In genomic region chr22:45987462-45987861, GRCh38 we compare ENCODE assay signal across 31 cellular contexts. TPM values are rescaled to one million over a fixed set of nuclear protein-coding genes. Genes with fewer than 3 reads are reported as not detected.
"Had no signal": no experiment of that assay in that cellular context is flagged by ENCODE, and none has a peak within 500 bp of the region (broad histone marks: within the 10 kb centered on the region; RNA-seq: fewer than 3 reads in every experiment).

No MANE protein-coding gene starts in this region.

- FAIRE-seq: bronchial epithelial cell, endometrium, endothelial cell of umbilical vein had no signal

- H3K4me1 ChIP-seq: ascending aorta, esophagus squamous epithelium had no signal

- ATAC-seq: activated naive CD4-positive, alpha-beta T cell treated with anti-CD3 and anti-CD28 coated beads, Interleukin-2, amount 50 U/mL, for 72 hours; activated T-cell treated with anti-CD3 and anti-CD28 coated beads, Interleukin-2, amount 50 U/mL, for 72 hours; effector memory CD8-positive, alpha-beta T cell; heart left ventricle; T-helper 17 cell had no signal

- H3K4me3 ChIP-seq: ascending aorta, coronary artery, dorsolateral prefrontal cortex, esophagus squamous epithelium, heart left ventricle had no signal

- H3K27me3 ChIP-seq: ascending aorta, dorsolateral prefrontal cortex, heart left ventricle had no signal

- H3K36me3 ChIP-seq: ascending aorta, esophagus squamous epithelium, heart left ventricle had no signal

- DNase-seq: activated CD4-positive, alpha-beta memory T cell treated with anti-CD3 and anti-CD28 coated beads, Interleukin-2, amount 10 ng/mL, durations not matched to agents 7 days and 5 days; activated CD4-positive, alpha-beta T cell treated with anti-CD3 and anti-CD28 coated beads for 1 hour; activated CD4-positive, alpha-beta T cell treated with anti-CD3 and anti-CD28 coated beads for 4 hours; activated CD4-positive, alpha-beta T cell treated with anti-CD3 and anti-CD28 coated beads, Interleukin-2, amount 10 ng/mL, durations not matched to agents 7 days and 5 days; activated CD4-positive, alpha-beta T cell treated with anti-CD3 and anti-CD28 coated beads, Interleukin-2, amount 50 U/mL, for 4 hours; activated CD8-positive, alpha-beta memory T cell treated with anti-CD3 and anti-CD28 coated beads, Interleukin-2, amount 50 U/mL, for 48 hours; activated gamma-delta T cell; activated naive CD4-positive, alpha-beta T cell; activated naive CD4-positive, alpha-beta T cell treated with anti-CD3 and anti-CD28 coated beads, Interleukin-2, amount 10 ng/mL, durations not matched to agents 7 days and 5 days; activated naive CD8-positive, alpha-beta T cell treated with anti-CD3 and anti-CD28 coated beads, Interleukin-2, amount 10 ng/mL, durations not matched to agents 7 days and 5 days; activated T-cell treated with anti-CD3 and anti-CD28 coated beads for 4 hours; activated T-cell treated with anti-CD3 and anti-CD28 coated beads, Interleukin-2, amount 50 U/mL, for 24 hours; activated T-cell treated with anti-CD3 and anti-CD28 coated beads, Interleukin-2, amount 50 U/mL, for 72 hours; dorsolateral prefrontal cortex; effector CD4-positive, alpha-beta T cell; effector memory CD8-positive, alpha-beta T cell; esophagus squamous epithelium; foreskin melanocyte; heart left ventricle; T-helper 1 cell; T-helper 17 cell; T1000 had no signal

- H3K9me3 ChIP-seq: ascending aorta had no signal

- H3K27ac ChIP-seq: ascending aorta, coronary artery, dorsolateral prefrontal cortex, epithelial cell of prostate, esophagus squamous epithelium, heart left ventricle had no signal

RNA-seq across cellular contexts. Expression of gene WNT7B, which starts 10.5 kb away (rescaled TPM):
- total RNA-seq: activated CD4-positive, alpha-beta memory T cell treated with anti-CD3 and anti-CD28 coated beads, Interleukin-2, amount 10 ng/mL, durations not matched to agents 7 days and 5 days; activated CD4-positive, alpha-beta T cell treated with anti-CD3 and anti-CD28 coated beads, Interleukin-2, amount 10 ng/mL, durations not matched to agents 7 days and 5 days; activated naive CD8-positive, alpha-beta T cell treated with anti-CD3 and anti-CD28 coated beads, Interleukin-2, amount 10 ng/mL, durations not matched to agents 7 days and 5 days; activated T-cell treated with anti-CD3 and anti-CD28 coated beads, Interleukin-2, amount 50 U/mL, for 72 hours; ascending aorta; cardiac septum; endothelial cell of umbilical vein; T-helper 17 cell had no signal
- polyA plus RNA-seq: endothelial cell of umbilical vein, fibroblast of lung, heart left ventricle had no signal
